Comparison of ENCODE assay signal across 23 cellular contexts in genomic region chr9:136651859-136652258, GRCh38.
"Had no signal": no experiment of that assay in that cellular context is flagged by ENCODE, and none has a peak within 500 bp of the region (broad histone marks: within the 10 kb centered on the region; RNA-seq: fewer than 3 reads in every experiment).

No MANE protein-coding gene starts in this region.

- H3K9me3 ChIP-seq: ovary, psoas muscle, right lobe of liver, sigmoid colon, stomach, thoracic aorta, thyroid gland, tibial nerve, upper lobe of left lung, vagina had no signal

- H3K27ac ChIP-seq: neural progenitor cell, ovary, parathyroid adenoma, psoas muscle, right lobe of liver, sigmoid colon, stomach, thoracic aorta, thyroid gland, tibial nerve, vagina had no signal

- DNase-seq: natural killer cell; occipital lobe; ovary; posterior cingulate gyrus; psoas muscle; right lobe of liver; sigmoid colon; small intestine; stimulated activated CD4-positive, alpha-beta T cell treated with anti-CD3 and anti-CD28 coated beads, Interleukin-15, amount 100 ng/mL, for 24 hours; stimulated activated CD4-positive, alpha-beta T cell treated with anti-CD3 and anti-CD28 coated beads, Interleukin-2, amount 100 ng/mL, for 24 hours; stimulated activated CD4-positive, alpha-beta T cell treated with anti-CD3 and anti-CD28 coated beads, Interleukin-2, amount 100 ng/mL, for 48 hours; stimulated activated CD4-positive, alpha-beta T cell treated with anti-CD3 and anti-CD28 coated beads, Interleukin-4, amount 100 ng/mL, for 24 hours; stimulated activated naive B cell treated with anti-CD40 and anti-IgM and Interleukin-4, amounts not matched to agents 10 μg/mL and 1 μg/mL and 100 μg/mL, for 72 hours; stimulated activated naive CD4-positive, alpha-beta T cell treated with Interleukin-2 at 50 U/mL for 16 hours; stomach; thyroid gland; trophoblast cell; upper lobe of left lung had no signal

- H3K27me3 ChIP-seq: neural progenitor cell, ovary, right lobe of liver, thyroid gland, vagina had no signal

- H3K4me2 ChIP-seq: neural progenitor cell had no signal

- H3K4me3 ChIP-seq: neural progenitor cell, ovary, psoas muscle, right lobe of liver, sigmoid colon, stomach, thoracic aorta, thyroid gland, tibial nerve, upper lobe of left lung, vagina had no signal

- H3K4me1 ChIP-seq: parathyroid adenoma, psoas muscle, right lobe of liver, sigmoid colon, thyroid gland, tibial nerve, vagina had no signal

- H3K36me3 ChIP-seq: neural progenitor cell, ovary, right lobe of liver, sigmoid colon, stomach, thoracic aorta, thyroid gland, tibial nerve, upper lobe of left lung, vagina had no signal

- H3K9ac ChIP-seq: neural progenitor cell, parathyroid adenoma had no signal
